ENCODE assay signal across 23 cellular contexts in the genomic region with DNA sequence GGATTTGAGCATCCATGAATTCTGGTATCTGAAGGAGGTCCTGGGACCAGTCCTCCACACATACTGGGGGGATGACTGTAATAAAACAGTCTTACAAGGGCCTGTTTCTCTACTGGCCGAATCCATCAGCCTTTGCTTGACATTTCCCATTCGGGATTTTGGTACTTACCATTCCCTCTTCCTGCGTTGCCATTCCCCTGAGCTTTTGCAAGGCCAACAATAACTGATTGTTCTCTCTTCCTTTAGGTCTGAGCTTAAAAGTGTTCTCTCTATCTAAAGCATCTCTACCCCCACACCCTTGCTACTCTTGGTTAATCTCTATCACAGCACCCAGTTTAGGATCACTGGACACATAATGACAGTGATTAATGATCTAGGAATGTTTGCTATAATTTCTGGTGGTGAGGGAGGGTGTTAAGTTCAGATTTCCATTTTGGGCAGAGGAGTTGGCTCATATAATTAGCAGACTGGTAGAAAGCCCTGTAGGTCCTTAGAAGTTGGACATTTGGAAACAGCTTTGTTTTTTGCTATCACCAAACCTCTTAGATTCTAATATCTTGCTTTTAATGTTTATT. TPM values are rescaled to one million over a fixed set of nuclear protein-coding genes. Genes with fewer than 3 reads are reported as not detected.
DNase-seq lines count a peak whose midpoint lies in the region; TF ChIP-seq lines count a peak whose summit lies in the region.
"Had no signal": no experiment of that assay in that cellular context is flagged by ENCODE, and none has a peak within 500 bp of the region (broad histone marks: within the 10 kb centered on the region; RNA-seq: fewer than 3 reads in every experiment).

No MANE protein-coding gene starts in this region.

- H3K4me3 Mint-ChIP-seq in Calu3 (ENCODE audit: low read depth, unreplicated experiment): no peak overlapping the region
- H3K4me3 Mint-ChIP-seq: T-cell had no signal

- H4K20me1 ChIP-seq in osteoblast (ENCODE audit: insufficient read depth, low read length): no peaks in the 10 kb centered on the region

- peaks cover 57% of the 10 kb centered on the region for H3K36me3 ChIP-seq in osteoblast (ENCODE audit: insufficient read depth, low read length)

- DNase-seq in EL (peak; percentile 13), RKO (ENCODE audit: low spot score) (peak; percentile 12), fibroblast of peridontal ligament (ENCODE audit: extremely low read depth) (peak; percentile 4), osteoblast (ENCODE audit: insufficient read length, low spot score, missing footprints) (peak; percentile 25), Calu3 (no peak), DMS79 treated with DMSO at 0.1 percent for 48 hours (lab: John Stamatoyannopoulos, UW) (no peak), iPS-NIHi11 (ENCODE audit: low spot score) (no peak), MV-4-11 (lab: John Stamatoyannopoulos, UW) (no peak)
- DNase-seq: DMS79, GDM1, GM23248, MG63, NCI-H1092 treated with DMSO at 0.1 percent for 48 hours, NCI-H2107, NCI-H226, NCI-H526 treated with DMSO at 0.1 percent for 48 hours, T-cell had no signal

- no peak overlapping the region for H3K27ac Mint-ChIP-seq in Calu3 (ENCODE audit: unreplicated experiment)
- H3K27ac Mint-ChIP-seq: T-cell had no signal

- no peak overlapping the region for H3K4me2 ChIP-seq in osteoblast (ENCODE audit: insufficient read depth, low read length)

- H3K4me3 ChIP-seq in osteoblast (ENCODE audit: insufficient read depth, low read length): no peak overlapping the region
- H3K4me3 ChIP-seq: GM12878, GM23248, MG63, SK-N-MC had no signal

- H3K27me3 Mint-ChIP-seq in Calu3 (ENCODE audit: unreplicated experiment): no peaks in the 10 kb centered on the region
- H3K27me3 Mint-ChIP-seq: T-cell had no signal

- no peaks in the 10 kb centered on the region for H3K9me3 ChIP-seq in osteoblast (ENCODE audit: low read depth, low read length)
- H3K9me3 ChIP-seq: MG63 had no signal

- intact Hi-C loops in Calu3 (cut with micrococcal nuclease; ENCODE audit: unreplicated experiment): no loop called here

- H3K27me3 ChIP-seq in osteoblast (ENCODE audit: insufficient read depth, low read length): no peaks in the 10 kb centered on the region
- H3K27me3 ChIP-seq: MG63 had no signal

- no peaks in the 10 kb centered on the region for H3K4me1 Mint-ChIP-seq in Calu3 (ENCODE audit: low read depth, unreplicated experiment)
- H3K4me1 Mint-ChIP-seq: T-cell had no signal

- H3K4me1 ChIP-seq in osteoblast (ENCODE audit: insufficient read depth, low read length): peaks cover 8% of the 10 kb centered on the region

- peaks cover 18% of the 10 kb centered on the region for H3K36me3 Mint-ChIP-seq in Calu3 (ENCODE audit: insufficient read depth, unreplicated experiment)

- no peaks in the 10 kb centered on the region for H3K9me3 Mint-ChIP-seq in Calu3 (ENCODE audit: low read depth, unreplicated experiment)
- H3K9me3 Mint-ChIP-seq: T-cell had no signal

- TF ChIP-seq CTCF in osteoblast (IDR thresholded peaks at IDR 0.05; ENCODE audit: extremely low read depth, low read depth, low read length) (no peak), Calu3 (IDR thresholded peaks at IDR 0.05; ENCODE audit: unreplicated experiment) (no peak)

- CTCF ChIA-PET in Calu3 (lab: Charles Lee): no interaction called here

- H3K79me2 ChIP-seq in osteoblast (ENCODE audit: insufficient read depth, low read length): no peaks in the 10 kb centered on the region

- BruUV-seq in Calu3 (replicated peaks; lab: Mats Ljungman, UMichigan): no TSS peak

- H2AFZ ChIP-seq in osteoblast (ENCODE audit: low read length): no peak overlapping the region
- H2AFZ ChIP-seq: GM23248 had no signal

- H3K27ac ChIP-seq in osteoblast (ENCODE audit: low read depth, low read length): no peak overlapping the region
- H3K27ac ChIP-seq: C4-2B, GM23248, SK-N-MC had no signal

RNA-seq across cellular contexts. Expression of gene TMA16, which starts 29.4 kb away (rescaled TPM):
- 22.8 and 25.9 TPM in 2 replicates for total RNA-seq in osteoblast
- 34.5 and 44.1 TPM in 2 replicates for total RNA-seq in Calu3 (2022)

RNA-seq across cellular contexts. Expression of gene TKTL2, which starts 50.3 kb away (rescaled TPM):
- total RNA-seq in osteoblast (not detected in 2 replicates), Calu3 (2022) (0.15 TPM in 1 of 2 replicates, not detected in the other)
- total RNA-seq: A673, GM12878, GM23248, HepG2, Right ventricle myocardium inferior, T-cell had no signal

Comparison
In these comparisons a context has a peak if more than half of its experiments do, and no peak if none do; other contexts are left out.
1. DNase-seq: peak in EL (single experiment), RKO (single experiment), fibroblast of peridontal ligament (single experiment) and osteoblast (single experiment); none in Calu3 (single experiment), DMS79 treated with DMSO at 0.1 percent for 48 hours (single experiment), iPS-NIHi11 (single experiment) and MV-4-11 (single experiment).